Comparison of ENCODE assay signal across 8 cellular contexts in genomic region chr17:40779181-40779909, GRCh38. TPM values are rescaled to one million over a fixed set of nuclear protein-coding genes. Genes with fewer than 3 reads are reported as not detected.
DNase-seq lines count a peak whose midpoint lies in the region; ATAC-seq, FAIRE-seq and TF ChIP-seq lines count a peak whose summit lies in the region.

No MANE protein-coding gene starts in this region.

- CTCF ChIA-PET in A549 (lab: Yijun Ruan, JAX) (interaction anchor here (0.9 to 4.2 kb wide), 10 partner anchors 10 to 883 kb away, joined by 3 to 20 read pairs (median 6); no protein-coding TSS in a partner anchor), HEK293T (lab: Yijun Ruan, JAX) (interaction anchor here (0.6 to 0.9 kb wide), 2 partner anchors 12 to 1049 kb away, joined by 3 to 4 read pairs; no protein-coding TSS in a partner anchor), HepG2 (lab: Yijun Ruan, JAX; ENCODE audit: low intra/inter-chr PET ratio, low total read pairs) (no interaction called here)

- H3K4me3 ChIP-seq in A549: peak overlapping the region; percentile 39
- peak overlapping the region in 2 of 3 experiments; percentile 28 to 60; a peak in 4 of 6 replicates for H3K4me3 ChIP-seq in HepG2 (replicated peaks in 1 of 3; ENCODE audit: insufficient read depth in 1 of 3, low read depth in 2 of 3, low read length in 3 of 3)

- ATAC-seq in A549 (peak; percentile 93 to 94), HepG2 (peak; percentile 92), HG02884 (IDR thresholded peaks at IDR 0.05; ENCODE audit: unreplicated experiment) (no peak), GM21381 (IDR thresholded peaks at IDR 0.05; ENCODE audit: unreplicated experiment) (no peak)

- DNase-seq in A549 (ENCODE audit: low read depth in 1 of 2, low spot score in 1 of 2) (peak; percentile 45 to 53), HEK293T (ENCODE audit: extremely low spot score) (peak; percentile 10), HepG2 (ENCODE audit: low spot score) (peak; percentile 18), AG08395 (ENCODE audit: low spot score) (no peak), T-helper 9 cell (no peak)
- DNase-seq in activated naive CD4-positive, alpha-beta T cell treated with Interleukin-2 at 50 U/mL for 16 hours: peak; percentile 11

- H3K9ac ChIP-seq in HepG2 (ENCODE audit: insufficient read depth, low read depth, low read length): no peak overlapping the region

- POLR2A ChIA-PET in A549 (lab: Yijun Ruan, JAX): interaction anchor here (1.5 kb wide), 1 partner anchor 909 kb away, joined by 4 read pairs; the partner anchor contains the start of gene EIF1
- POLR2A ChIA-PET in HEK293T (lab: Yijun Ruan, JAX): no interaction called here
- POLR2A ChIA-PET in HepG2 (lab: Yijun Ruan, JAX): no interaction called here

- TF ChIP-seq CTCF in A549 (IDR thresholded peaks at IDR 0.05) (no peak), HepG2 (CRISPR knock-in tag; IDR thresholded peaks at IDR 0.05) (peak; percentile 35)

- WGBS in A549 (ENCODE audit: missing lambda C conversion rate): 8% methylated on average over 37 of the region's 37 CpGs
- 5% methylated on average over 34 of the region's 37 CpGs for WGBS in HepG2 (ENCODE audit: low lambda C conversion rate)

- in situ Hi-C loops in HepG2 (cut with HindIII; ENCODE audit: extremely low pct_ligation_motif_present, low pct_unique_long_range_greater_than_20kb): no loop called here

- no peaks in the 10 kb centered on the region for H3K79me2 ChIP-seq in HepG2 (ENCODE audit: insufficient read depth, low read length)

- H3K4me1 ChIP-seq in A549: 0 out of 3 replicates have a peak, but pooled peaks cover 5% of the 10 kb centered on the region
- 0 out of 2 replicates have a peak, but pooled peaks cover 8% of the 10 kb centered on the region for H3K4me1 ChIP-seq in HepG2 (ENCODE audit: insufficient read depth, low read length)

- peaks cover 0 to 39% of the 10 kb centered on the region in 2 experiments; a peak in 3 of 5 replicates for H3K27me3 ChIP-seq in HepG2 (ENCODE audit: control insufficient read depth in 1 of 2, insufficient read depth in 2 of 2, low read length in 2 of 2)

- H3K9me3 ChIP-seq in A549 (no peaks in the 10 kb centered on the region), HepG2 (ENCODE audit: low read length) (no peaks in the 10 kb centered on the region)

- TF ChIP-seq RAD21 in A549 (conservative IDR thresholded peaks at IDR 0.05 in 1 of 2, IDR thresholded peaks at IDR 0.05 in 1 of 2) (no peak), HepG2 (CRISPR knock-in tag; IDR thresholded peaks at IDR 0.05) (no peak)

- no peak overlapping the region for H2AFZ ChIP-seq in HepG2 (ENCODE audit: low read length)

- no peaks in the 10 kb centered on the region for H4K20me1 ChIP-seq in HepG2 (ENCODE audit: insufficient read depth, low read length)

- TF ChIP-seq POLR2A in A549 (IDR thresholded peaks at IDR 0.05; ENCODE audit: low read length) (no peak), HepG2 (IDR thresholded peaks at IDR 0.05; ENCODE audit: insufficient read depth in 1 of 2, low read depth in 2 of 2, low read length in 2 of 2) (no peak)

- H3K27ac ChIP-seq in A549 (peak overlapping the region in 1 of 2 experiments; percentile 62; a peak in 3 of 6 replicates), HepG2 (ENCODE audit: extremely low read length, insufficient read depth, low read length) (no peak overlapping the region)

- H3K4me2 ChIP-seq in A549 (peak overlapping the region; percentile 69), HepG2 (ENCODE audit: low read depth, low read length) (peak overlapping the region; percentile 65)

- TF ChIP-seq EP300 in A549 (IDR thresholded peaks at IDR 0.05) (no peak), HepG2 (IDR thresholded peaks at IDR 0.05; ENCODE audit: low read depth in 2 of 2, low read length in 2 of 2) (no peak), HepG2 (CRISPR knock-in tag; IDR thresholded peaks at IDR 0.05; ENCODE audit: borderline replicate concordance) (no peak)

- no peaks in the 10 kb centered on the region for H3K36me3 ChIP-seq in HepG2 (replicated peaks in 1 of 2; ENCODE audit: control insufficient read depth in 1 of 2, insufficient read depth in 2 of 2, low read length in 2 of 2)

- no TSS peak for BruUV-seq in HepG2 (replicated peaks; lab: Mats Ljungman, UMichigan)

- FAIRE-seq in A549 (lab: Jason Lieb, UNC): peak; percentile 90
- FAIRE-seq in HepG2 (lab: Jason Lieb, UNC): no peak

- intact Hi-C loops in HepG2 (cut with micrococcal nuclease; ENCODE audit: unreplicated experiment): no loop called here

RNA-seq across cellular contexts. Expression of gene KRT27, which starts 3.0 kb away (rescaled TPM):
- not detected in 2 replicates for polyA plus RNA-seq in A549 (2011; rRNA removed)
- polyA plus RNA-seq in A549 (2012; cell fraction: cytosol; rRNA removed): 0.03 and 0.04 TPM in 2 replicates
- polyA plus RNA-seq in A549 (2012; cell fraction: nucleus; rRNA removed): not detected in 2 replicates
- polyA plus RNA-seq in A549 (2017; fragmentation: RNase III; extraction: RNeasy Plus Mini Kit Qiagen cat#74134 plus additional on column Dnase treatment): not detected in 3 replicates
- not detected in 2 replicates for polyA minus RNA-seq in A549 (2011; rRNA and poly(A)+ RNA removed)
- total RNA-seq in HepG2 (2016; rRNA removed; fragmentation: Illumina TruSeq; extraction: Trizol): not detected in 2 replicates
- total RNA-seq in HepG2 (2016; cell fraction: cytosol; rRNA removed; fragmentation: Illumina TruSeq; extraction: Trizol; ENCODE audit: low read depth): not detected in 2 replicates
- not detected in 2 replicates for total RNA-seq in HepG2 (2016; cell fraction: insoluble cytoplasmic fraction; rRNA removed; fragmentation: Illumina TruSeq; extraction: Trizol)
- not detected in 2 replicates for total RNA-seq in HepG2 (2016; cell fraction: membrane; rRNA removed; fragmentation: Illumina TruSeq; extraction: Trizol)
- not detected in 2 replicates for total RNA-seq in HepG2 (2016; cell fraction: nucleus; rRNA removed; fragmentation: Illumina TruSeq; extraction: Trizol)
- not detected in 2 replicates for polyA plus RNA-seq in HepG2 (2011; rRNA removed)
- polyA plus RNA-seq in HepG2 (2011; cell fraction: cytosol; rRNA removed): not detected in 2 replicates
- polyA plus RNA-seq in HepG2 (2011; cell fraction: nucleus; rRNA removed): not detected in 2 replicates
- polyA plus RNA-seq in HepG2 (2012): not detected in 2 replicates
- polyA plus RNA-seq in HepG2 (2016; cell fraction: cytosol; fragmentation: Illumina TruSeq; extraction: Trizol; ENCODE audit: low read depth): not detected in 2 replicates
- polyA plus RNA-seq in HepG2 (2016; cell fraction: insoluble cytoplasmic fraction; fragmentation: Illumina TruSeq; extraction: Trizol; ENCODE audit: low read depth): not detected in 2 replicates
- polyA plus RNA-seq in HepG2 (2016; cell fraction: membrane; fragmentation: Illumina TruSeq; extraction: Trizol; ENCODE audit: low read depth): not detected in 2 replicates
- not detected in 2 replicates for polyA plus RNA-seq in HepG2 (2016; cell fraction: nucleus; fragmentation: Illumina TruSeq; extraction: Trizol; ENCODE audit: insufficient read depth, low read depth)
- not detected in 2 replicates for polyA minus RNA-seq in HepG2 (2011; rRNA and poly(A)+ RNA removed; ENCODE audit: low replicate concordance)
- polyA minus RNA-seq in HepG2 (2011; cell fraction: cytosol; rRNA and poly(A)+ RNA removed): not detected in 2 replicates
- not detected in 2 replicates for polyA minus RNA-seq in HepG2 (2011; cell fraction: nucleus; rRNA and poly(A)+ RNA removed)

RNA-seq across cellular contexts. Expression of gene KRT26, which starts 7.3 kb away (rescaled TPM):
- not detected in 2 replicates for polyA plus RNA-seq in A549 (2011; rRNA removed)
- polyA plus RNA-seq in A549 (2012; cell fraction: cytosol; rRNA removed): not detected in 2 replicates
- polyA plus RNA-seq in A549 (2012; cell fraction: nucleus; rRNA removed): not detected in 2 replicates
- polyA plus RNA-seq in A549 (2017; fragmentation: RNase III; extraction: RNeasy Plus Mini Kit Qiagen cat#74134 plus additional on column Dnase treatment): not detected in 3 replicates
- polyA minus RNA-seq in A549 (2011; rRNA and poly(A)+ RNA removed): not detected in 2 replicates
- total RNA-seq in HepG2 (2016; rRNA removed; fragmentation: Illumina TruSeq; extraction: Trizol): not detected in 2 replicates
- not detected in 2 replicates for total RNA-seq in HepG2 (2016; cell fraction: cytosol; rRNA removed; fragmentation: Illumina TruSeq; extraction: Trizol; ENCODE audit: low read depth)
- total RNA-seq in HepG2 (2016; cell fraction: insoluble cytoplasmic fraction; rRNA removed; fragmentation: Illumina TruSeq; extraction: Trizol): not detected in 2 replicates
- not detected in 2 replicates for total RNA-seq in HepG2 (2016; cell fraction: membrane; rRNA removed; fragmentation: Illumina TruSeq; extraction: Trizol)
- total RNA-seq in HepG2 (2016; cell fraction: nucleus; rRNA removed; fragmentation: Illumina TruSeq; extraction: Trizol): not detected in 2 replicates
- polyA plus RNA-seq in HepG2 (2011; rRNA removed): not detected in 2 replicates
- polyA plus RNA-seq in HepG2 (2011; cell fraction: cytosol; rRNA removed): not detected in 2 replicates
- not detected in 2 replicates for polyA plus RNA-seq in HepG2 (2011; cell fraction: nucleus; rRNA removed)
- not detected in 2 replicates for polyA plus RNA-seq in HepG2 (2012)
- not detected in 2 replicates for polyA plus RNA-seq in HepG2 (2016; cell fraction: cytosol; fragmentation: Illumina TruSeq; extraction: Trizol; ENCODE audit: low read depth)
- polyA plus RNA-seq in HepG2 (2016; cell fraction: insoluble cytoplasmic fraction; fragmentation: Illumina TruSeq; extraction: Trizol; ENCODE audit: low read depth): not detected in 2 replicates
- polyA plus RNA-seq in HepG2 (2016; cell fraction: membrane; fragmentation: Illumina TruSeq; extraction: Trizol; ENCODE audit: low read depth): not detected in 2 replicates
- polyA plus RNA-seq in HepG2 (2016; cell fraction: nucleus; fragmentation: Illumina TruSeq; extraction: Trizol; ENCODE audit: insufficient read depth, low read depth): not detected in 2 replicates
- polyA minus RNA-seq in HepG2 (2011; rRNA and poly(A)+ RNA removed; ENCODE audit: low replicate concordance): not detected in 2 replicates
- not detected in 2 replicates for polyA minus RNA-seq in HepG2 (2011; cell fraction: cytosol; rRNA and poly(A)+ RNA removed)
- polyA minus RNA-seq in HepG2 (2011; cell fraction: nucleus; rRNA and poly(A)+ RNA removed): not detected in 2 replicates

RNA-seq across cellular contexts. Expression of gene KRT28, which starts 20.4 kb away (rescaled TPM):
- polyA plus RNA-seq in A549 (2011; rRNA removed): not detected in 2 replicates
- polyA plus RNA-seq in A549 (2012; cell fraction: cytosol; rRNA removed): not detected in 2 replicates
- polyA plus RNA-seq in A549 (2012; cell fraction: nucleus; rRNA removed): not detected in 2 replicates
- polyA plus RNA-seq in A549 (2017; fragmentation: RNase III; extraction: RNeasy Plus Mini Kit Qiagen cat#74134 plus additional on column Dnase treatment): not detected in 3 replicates
- not detected in 2 replicates for polyA minus RNA-seq in A549 (2011; rRNA and poly(A)+ RNA removed)
- not detected in 2 replicates for total RNA-seq in HepG2 (2016; rRNA removed; fragmentation: Illumina TruSeq; extraction: Trizol)
- not detected in 2 replicates for total RNA-seq in HepG2 (2016; cell fraction: cytosol; rRNA removed; fragmentation: Illumina TruSeq; extraction: Trizol; ENCODE audit: low read depth)
- not detected in 2 replicates for total RNA-seq in HepG2 (2016; cell fraction: insoluble cytoplasmic fraction; rRNA removed; fragmentation: Illumina TruSeq; extraction: Trizol)
- total RNA-seq in HepG2 (2016; cell fraction: membrane; rRNA removed; fragmentation: Illumina TruSeq; extraction: Trizol): not detected in 2 replicates
- not detected in 2 replicates for total RNA-seq in HepG2 (2016; cell fraction: nucleus; rRNA removed; fragmentation: Illumina TruSeq; extraction: Trizol)
- not detected in 2 replicates for polyA plus RNA-seq in HepG2 (2011; rRNA removed)
- polyA plus RNA-seq in HepG2 (2011; cell fraction: cytosol; rRNA removed): not detected in 2 replicates
- polyA plus RNA-seq in HepG2 (2011; cell fraction: nucleus; rRNA removed): not detected in 2 replicates
- not detected in 2 replicates for polyA plus RNA-seq in HepG2 (2012)
- not detected in 2 replicates for polyA plus RNA-seq in HepG2 (2016; cell fraction: cytosol; fragmentation: Illumina TruSeq; extraction: Trizol; ENCODE audit: low read depth)
- polyA plus RNA-seq in HepG2 (2016; cell fraction: insoluble cytoplasmic fraction; fragmentation: Illumina TruSeq; extraction: Trizol; ENCODE audit: low read depth): not detected in 2 replicates
- not detected in 2 replicates for polyA plus RNA-seq in HepG2 (2016; cell fraction: membrane; fragmentation: Illumina TruSeq; extraction: Trizol; ENCODE audit: low read depth)
- not detected in 2 replicates for polyA plus RNA-seq in HepG2 (2016; cell fraction: nucleus; fragmentation: Illumina TruSeq; extraction: Trizol; ENCODE audit: insufficient read depth, low read depth)
- not detected in 2 replicates for polyA minus RNA-seq in HepG2 (2011; rRNA and poly(A)+ RNA removed; ENCODE audit: low replicate concordance)
- polyA minus RNA-seq in HepG2 (2011; cell fraction: cytosol; rRNA and poly(A)+ RNA removed): not detected in 2 replicates
- not detected in 2 replicates for polyA minus RNA-seq in HepG2 (2011; cell fraction: nucleus; rRNA and poly(A)+ RNA removed)

RNA-seq across cellular contexts. Expression of gene KRT25, which starts 24.2 kb away (rescaled TPM):
- not detected in 2 replicates for polyA plus RNA-seq in A549 (2011; rRNA removed)
- not detected in 2 replicates for polyA plus RNA-seq in A549 (2012; cell fraction: cytosol; rRNA removed)
- not detected in 2 replicates for polyA plus RNA-seq in A549 (2012; cell fraction: nucleus; rRNA removed)
- polyA plus RNA-seq in A549 (2017; fragmentation: RNase III; extraction: RNeasy Plus Mini Kit Qiagen cat#74134 plus additional on column Dnase treatment): not detected in 3 replicates
- polyA minus RNA-seq in A549 (2011; rRNA and poly(A)+ RNA removed): not detected in 2 replicates
- not detected in 2 replicates for total RNA-seq in HepG2 (2016; rRNA removed; fragmentation: Illumina TruSeq; extraction: Trizol)
- not detected in 2 replicates for total RNA-seq in HepG2 (2016; cell fraction: cytosol; rRNA removed; fragmentation: Illumina TruSeq; extraction: Trizol; ENCODE audit: low read depth)
- not detected in 2 replicates for total RNA-seq in HepG2 (2016; cell fraction: insoluble cytoplasmic fraction; rRNA removed; fragmentation: Illumina TruSeq; extraction: Trizol)
- total RNA-seq in HepG2 (2016; cell fraction: membrane; rRNA removed; fragmentation: Illumina TruSeq; extraction: Trizol): not detected in 2 replicates
- not detected in 2 replicates for total RNA-seq in HepG2 (2016; cell fraction: nucleus; rRNA removed; fragmentation: Illumina TruSeq; extraction: Trizol)
- not detected in 2 replicates for polyA plus RNA-seq in HepG2 (2011; rRNA removed)
- polyA plus RNA-seq in HepG2 (2011; cell fraction: cytosol; rRNA removed): not detected in 2 replicates
- polyA plus RNA-seq in HepG2 (2011; cell fraction: nucleus; rRNA removed): not detected in 2 replicates
- not detected in 2 replicates for polyA plus RNA-seq in HepG2 (2012)
- polyA plus RNA-seq in HepG2 (2016; cell fraction: cytosol; fragmentation: Illumina TruSeq; extraction: Trizol; ENCODE audit: low read depth): not detected in 2 replicates
- polyA plus RNA-seq in HepG2 (2016; cell fraction: insoluble cytoplasmic fraction; fragmentation: Illumina TruSeq; extraction: Trizol; ENCODE audit: low read depth): not detected in 2 replicates
- polyA plus RNA-seq in HepG2 (2016; cell fraction: membrane; fragmentation: Illumina TruSeq; extraction: Trizol; ENCODE audit: low read depth): not detected in 2 replicates
- polyA plus RNA-seq in HepG2 (2016; cell fraction: nucleus; fragmentation: Illumina TruSeq; extraction: Trizol; ENCODE audit: insufficient read depth, low read depth): not detected in 2 replicates
- not detected in 2 replicates for polyA minus RNA-seq in HepG2 (2011; rRNA and poly(A)+ RNA removed; ENCODE audit: low replicate concordance)
- polyA minus RNA-seq in HepG2 (2011; cell fraction: cytosol; rRNA and poly(A)+ RNA removed): not detected in 2 replicates
- polyA minus RNA-seq in HepG2 (2011; cell fraction: nucleus; rRNA and poly(A)+ RNA removed): not detected in 2 replicates

RNA-seq across cellular contexts. Expression of gene KRT10, which starts 43.1 kb away (rescaled TPM):
- polyA plus RNA-seq in A549 (2011; rRNA removed) (59.8 and 89.8 TPM in 2 replicates), A549 (2017; fragmentation: RNase III; extraction: RNeasy Plus Mini Kit Qiagen cat#74134 plus additional on column Dnase treatment) (89.1 to 96.2 TPM (median 95.9 TPM) in 3 replicates), HepG2 (2011; rRNA removed) (23.0 and 27.5 TPM in 2 replicates)
- polyA plus RNA-seq in A549 (2012; cell fraction: cytosol; rRNA removed): 81.0 and 89.6 TPM in 2 replicates
- 29.6 and 45.1 TPM in 2 replicates for polyA plus RNA-seq in A549 (2012; cell fraction: nucleus; rRNA removed)
- polyA minus RNA-seq in A549 (2011; rRNA and poly(A)+ RNA removed): 1.6 and 1.9 TPM in 2 replicates
- total RNA-seq in HepG2 (2016; rRNA removed; fragmentation: Illumina TruSeq; extraction: Trizol): 25.1 and 25.7 TPM in 2 replicates
- total RNA-seq in HepG2 (2016; cell fraction: cytosol; rRNA removed; fragmentation: Illumina TruSeq; extraction: Trizol; ENCODE audit: low read depth): 41.7 and 51.6 TPM in 2 replicates
- total RNA-seq in HepG2 (2016; cell fraction: insoluble cytoplasmic fraction; rRNA removed; fragmentation: Illumina TruSeq; extraction: Trizol): 18.1 and 23.6 TPM in 2 replicates
- total RNA-seq in HepG2 (2016; cell fraction: membrane; rRNA removed; fragmentation: Illumina TruSeq; extraction: Trizol): 45.4 and 53.4 TPM in 2 replicates
- total RNA-seq in HepG2 (2016; cell fraction: nucleus; rRNA removed; fragmentation: Illumina TruSeq; extraction: Trizol): 11.0 and 14.4 TPM in 2 replicates
- polyA plus RNA-seq in HepG2 (2011; cell fraction: cytosol; rRNA removed): 12.7 and 15.6 TPM in 2 replicates
- polyA plus RNA-seq in HepG2 (2011; cell fraction: nucleus; rRNA removed): 3.8 and 4.3 TPM in 2 replicates
- polyA plus RNA-seq in HepG2 (2012): 43.3 and 55.8 TPM in 2 replicates
- 133 and 205 TPM in 2 replicates for polyA plus RNA-seq in HepG2 (2016; cell fraction: cytosol; fragmentation: Illumina TruSeq; extraction: Trizol; ENCODE audit: low read depth)
- polyA plus RNA-seq in HepG2 (2016; cell fraction: insoluble cytoplasmic fraction; fragmentation: Illumina TruSeq; extraction: Trizol; ENCODE audit: low read depth): 41.5 and 58.8 TPM in 2 replicates
- polyA plus RNA-seq in HepG2 (2016; cell fraction: membrane; fragmentation: Illumina TruSeq; extraction: Trizol; ENCODE audit: low read depth): 89.5 and 131 TPM in 2 replicates
- 41.1 and 42.9 TPM in 2 replicates for polyA plus RNA-seq in HepG2 (2016; cell fraction: nucleus; fragmentation: Illumina TruSeq; extraction: Trizol; ENCODE audit: insufficient read depth, low read depth)
- polyA minus RNA-seq in HepG2 (2011; rRNA and poly(A)+ RNA removed; ENCODE audit: low replicate concordance): 0.64 and 16.3 TPM in 2 replicates
- 1.8 and 4.3 TPM in 2 replicates for polyA minus RNA-seq in HepG2 (2011; cell fraction: cytosol; rRNA and poly(A)+ RNA removed)
- 2.2 and 3.5 TPM in 2 replicates for polyA minus RNA-seq in HepG2 (2011; cell fraction: nucleus; rRNA and poly(A)+ RNA removed)

Comparison
In these comparisons a context has a peak if more than half of its experiments do, and no peak if none do; other contexts are left out.
1. ATAC-seq: peak in A549 (2 of 2) and HepG2 (single experiment); none in HG02884 (single experiment) and GM21381 (single experiment).
2. DNase-seq: peak in A549 (2 of 2), HEK293T (single experiment), activated naive CD4-positive, alpha-beta T cell treated with Interleukin-2 at 50 U/mL for 16 hours (single experiment) and HepG2 (single experiment); none in AG08395 (single experiment) and T-helper 9 cell (single experiment).
3. Of the 38 proteins assayed by ChIP-seq in both HepG2 and A549: peak only in HepG2: CBX2 and CTCF; only in A549: none; in both: MAX and RNF2; in neither: 34.